In genomic region chr4:71430609-71431008, GRCh38 we compare ENCODE assay signal across 32 cellular contexts.
"Had no signal": no experiment of that assay in that cellular context is flagged by ENCODE, and none has a peak within 500 bp of the region (broad histone marks: within the 10 kb centered on the region; RNA-seq: fewer than 3 reads in every experiment).

No MANE protein-coding gene starts in this region.

- H2AFZ ChIP-seq: parathyroid adenoma had no signal

- H3K4me3 Mint-ChIP-seq: naive thymus-derived CD8-positive, alpha-beta T cell; natural killer cell treated with Interleukin-12 subunit alpha and Interleukin-12 subunit beta and Interleukin-15 and Interleukin-18, amount 100 ng/mL, for 72 hours; nephron progenitor cell; neural crest cell; stimulated activated memory B cell treated with anti-CD40 and anti-IgM and Interleukin-4, amounts not matched to agents 10 μg/mL and 1 μg/mL and 100 μg/mL, for 72 hours; stimulated activated naive CD8-positive, alpha-beta T cell treated with anti-CD3 and anti-CD28 coated beads, Interleukin-15, amount 100 ng/mL, for 72 hours; type B pancreatic cell had no signal

- H3K9ac ChIP-seq: parathyroid adenoma had no signal

- H3K79me2 ChIP-seq: parathyroid adenoma had no signal

- ATAC-seq: naive thymus-derived CD8-positive, alpha-beta T cell; natural killer cell treated with Interleukin-12 subunit alpha and Interleukin-12 subunit beta and Interleukin-15 and Interleukin-18, amount 100 ng/mL, for 72 hours; psoas muscle; right cardiac atrium; sciatic nerve; stimulated activated naive CD8-positive, alpha-beta T cell treated with anti-CD3 and anti-CD28 coated beads, Interleukin-15, amount 100 ng/mL, for 72 hours; stimulated activated naive CD8-positive, alpha-beta T cell treated with anti-CD3 and anti-CD28 coated beads, Interleukin-15, Interleukin-2, amounts not matched to agents 100 U/mL and 50 U/mL, for 24 hours; upper lobe of right lung had no signal

- H3K4me1 Mint-ChIP-seq: naive thymus-derived CD8-positive, alpha-beta T cell; nephron progenitor cell; neural crest cell; stimulated activated memory B cell treated with anti-CD40 and anti-IgM and Interleukin-4, amounts not matched to agents 10 μg/mL and 1 μg/mL and 100 μg/mL, for 72 hours; stimulated activated naive CD8-positive, alpha-beta T cell treated with anti-CD3 and anti-CD28 coated beads, Interleukin-15, amount 100 ng/mL, for 72 hours had no signal

- H3K9me3 ChIP-seq: ovary, psoas muscle, suprapubic skin, testis, upper lobe of right lung, uterus had no signal

- H3K4me2 ChIP-seq: smooth muscle cell had no signal

- H3K4me1 ChIP-seq: parathyroid adenoma, psoas muscle, spleen, suprapubic skin, testis, tibial artery, upper lobe of right lung, uterus had no signal

- H3K36me3 Mint-ChIP-seq: naive thymus-derived CD8-positive, alpha-beta T cell; natural killer cell treated with Interleukin-12 subunit alpha and Interleukin-12 subunit beta and Interleukin-15 and Interleukin-18, amount 100 ng/mL, for 72 hours; stimulated activated memory B cell treated with anti-CD40 and anti-IgM and Interleukin-4, amounts not matched to agents 10 μg/mL and 1 μg/mL and 100 μg/mL, for 72 hours; type B pancreatic cell had no signal

- H3K27ac ChIP-seq: ovary, parathyroid adenoma, psoas muscle, skin epidermis, spleen, suprapubic skin, testis, tibial artery, upper lobe of right lung, uterus had no signal

- H3K36me3 ChIP-seq: ovary, spleen, suprapubic skin, tibial artery, transverse colon, upper lobe of right lung, uterus had no signal

- H3K27ac Mint-ChIP-seq: naive thymus-derived CD8-positive, alpha-beta T cell; natural killer cell treated with Interleukin-12 subunit alpha and Interleukin-12 subunit beta and Interleukin-15 and Interleukin-18, amount 100 ng/mL, for 72 hours; nephron progenitor cell; progenitor cell of endocrine pancreas; stimulated activated memory B cell treated with anti-CD40 and anti-IgM and Interleukin-4, amounts not matched to agents 10 μg/mL and 1 μg/mL and 100 μg/mL, for 72 hours; stimulated activated naive CD8-positive, alpha-beta T cell treated with anti-CD3 and anti-CD28 coated beads, Interleukin-15, amount 100 ng/mL, for 72 hours; type B pancreatic cell had no signal

- H3K27me3 ChIP-seq: ovary, spleen, suprapubic skin, testis, tibial artery, transverse colon, upper lobe of right lung, uterus had no signal

- H3K9me3 Mint-ChIP-seq: natural killer cell treated with Interleukin-12 subunit alpha and Interleukin-12 subunit beta and Interleukin-15 and Interleukin-18, amount 100 ng/mL, for 72 hours had no signal

- H3K4me3 ChIP-seq: ovary, psoas muscle, skin epidermis, smooth muscle cell, spleen, suprapubic skin, testis, tibial artery, transverse colon, upper lobe of right lung, uterus had no signal

- DNase-seq: naive thymus-derived CD8-positive, alpha-beta T cell; nephron progenitor cell; occipital lobe; ovary; posterior cingulate gyrus; psoas muscle; right cardiac atrium; spleen; stimulated activated CD4-positive, alpha-beta T cell treated with anti-CD3 and anti-CD28 coated beads, Interleukin-12 subunit alpha, Interleukin-12 subunit beta, amount 100 ng/mL, for 4 hours; stimulated activated CD4-positive, alpha-beta T cell treated with anti-CD3 and anti-CD28 coated beads, Interleukin-1b, Interleukin-23, amount 100 ng/mL, for 48 hours; stimulated activated CD4-positive, alpha-beta T cell treated with anti-CD3 and anti-CD28 coated beads, Interleukin-4, amount 100 ng/mL, for 1 hour; stimulated activated CD4-positive, alpha-beta T cell treated with anti-CD3 and anti-CD28 coated beads, Interleukin-4, amount 100 ng/mL, for 4 hours; stimulated activated CD8-positive, alpha-beta memory T cell treated with anti-CD3 and anti-CD28 coated beads, Interleukin-4, amount 100 ng/mL, for 48 hours; stimulated activated naive CD4-positive, alpha-beta T cell; stimulated activated naive CD8-positive, alpha-beta T cell treated with anti-CD3 and anti-CD28 coated beads, Interleukin-15, amount 100 ng/mL, for 72 hours; stimulated activated naive CD8-positive, alpha-beta T cell treated with anti-CD3 and anti-CD28 coated beads, Interleukin-15, Interleukin-2, amounts not matched to agents 100 U/mL and 50 U/mL, for 24 hours; substantia nigra; testis; tibial artery; transverse colon; upper lobe of right lung; uterus had no signal

- H3K27me3 Mint-ChIP-seq: natural killer cell treated with Interleukin-12 subunit alpha and Interleukin-12 subunit beta and Interleukin-15 and Interleukin-18, amount 100 ng/mL, for 72 hours; progenitor cell of endocrine pancreas; stimulated activated naive CD8-positive, alpha-beta T cell treated with anti-CD3 and anti-CD28 coated beads, Interleukin-15, amount 100 ng/mL, for 72 hours; type B pancreatic cell had no signal
